8 cellular contexts compared by ENCODE assay signal in the genomic region with DNA sequence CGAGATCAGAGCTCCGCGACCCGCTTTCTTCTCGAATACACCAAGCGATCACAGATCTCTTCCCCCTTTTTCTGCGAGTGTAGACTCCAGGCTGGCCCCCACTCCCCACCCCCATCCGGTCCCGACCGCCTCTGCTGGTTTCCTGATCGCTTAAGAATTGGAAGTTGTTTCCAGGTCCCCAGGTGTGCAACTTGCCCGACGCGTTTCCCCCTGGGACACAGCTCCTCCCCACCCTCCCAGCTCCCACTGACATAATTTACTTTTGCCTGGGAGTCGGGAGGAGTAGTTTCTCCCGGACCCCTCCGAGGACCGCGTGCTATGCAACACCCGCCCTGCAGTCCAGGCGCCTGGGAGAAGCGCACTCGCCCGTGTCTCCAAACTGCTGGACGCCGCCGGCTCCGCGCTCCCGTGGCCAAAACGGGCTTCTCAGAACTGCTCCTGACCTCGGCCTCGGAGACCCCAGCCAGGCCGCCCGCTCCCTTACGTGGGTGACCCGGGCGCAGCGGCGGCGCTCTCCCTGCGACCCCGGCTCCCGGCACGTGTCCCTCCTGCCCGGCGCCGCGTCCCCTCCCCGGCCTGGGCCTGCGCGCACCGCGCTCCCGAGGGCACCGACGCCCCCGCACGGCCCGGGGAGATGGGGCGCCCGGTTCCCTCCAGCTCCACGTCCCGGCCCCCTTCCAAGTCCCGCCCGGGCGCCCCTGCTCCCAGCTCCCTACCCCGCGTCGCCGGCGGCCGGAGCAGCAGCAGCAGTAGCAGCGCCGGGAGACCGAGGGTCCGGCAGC. TPM values are rescaled to one million over a fixed set of nuclear protein-coding genes. Genes with fewer than 3 reads are reported as not detected.
DNase-seq lines count a peak whose midpoint lies in the region; ATAC-seq and TF ChIP-seq lines count a peak whose summit lies in the region.

No MANE protein-coding gene starts in this region.

- H3K27me3 ChIP-seq in right atrium auricular region = no peaks in the 10 kb centered on the region

- peak; percentile 71 for DNase-seq in NK-92 treated with Interleukin-12 subunit alpha and Interleukin-12 subunit beta, amount 100 ng/mL, for 24 hours (lab: John Stamatoyannopoulos, UW)
- no peak for DNase-seq in NK-92 (lab: John Stamatoyannopoulos, UW; ENCODE audit: unreplicated experiment)
- peak; percentile 50 for DNase-seq in RWPE1 (ENCODE audit: low spot score)
- peak; percentile 19 for DNase-seq in activated naive CD8-positive, alpha-beta T cell treated with anti-CD3 and anti-CD28 coated beads, Interleukin-2, amount 50 U/mL, for 16 hours (ENCODE audit: low read depth, low spot score)
- no peak for DNase-seq in right atrium auricular region (ENCODE audit: low spot score)
- no peak for DNase-seq in retinal pigment epithelial cell (ENCODE audit: low read depth)
- no peak for DNase-seq in NCI-H526 treated with DMSO at 0.1 percent for 48 hours (lab: John Stamatoyannopoulos, UW)

- H3K4me3 ChIP-seq in right atrium auricular region (peak overlapping the region; percentile 61 to 81), retinal pigment epithelial cell (ENCODE audit: low read length) (peak overlapping the region; percentile 67)

- CTCF ChIA-PET in RWPE1 (lab: Yijun Ruan, JAX) = interaction anchor here (0.6 kb wide), 1 partner anchor 75 kb away, joined by 3 read pairs; no protein-coding TSS in a partner anchor

- no peaks in the 10 kb centered on the region for H3K36me3 ChIP-seq in right atrium auricular region

- H3K9me3 ChIP-seq in right atrium auricular region = no peaks in the 10 kb centered on the region

- POLR2A ChIA-PET in RWPE1 (lab: Yijun Ruan, JAX; ENCODE audit: low non-redundant PET) = no interaction called here

- peak; percentile 8 for ATAC-seq in HG02981 (IDR thresholded peaks at IDR 0.05; ENCODE audit: unreplicated experiment)

- H3K4me1 ChIP-seq in right atrium auricular region = peaks cover 0 to 23% of the 10 kb centered on the region in 2 donors

- H3K27ac ChIP-seq in RWPE1 = peak overlapping the region; percentile 88
- peak overlapping the region; percentile 88 to 91 for H3K27ac ChIP-seq in right atrium auricular region

- TF ChIP-seq CTCF in RWPE1 (conservative IDR thresholded peaks at IDR 0.05; ENCODE audit: low read depth) (no peak), right atrium auricular region (IDR thresholded peaks at IDR 0.05) (no peak), retinal pigment epithelial cell (conservative IDR thresholded peaks at IDR 0.05; ENCODE audit: low read depth, low read length) (no peak)

RNA-seq across cellular contexts. Expression of a gene that starts 0.5 kb away (rescaled TPM):
- total RNA-seq in right atrium auricular region = 10 to 100 TPM in 1 of 2 donors, 1 to 10 TPM in 1; 9.6 to 30.5 TPM

Comparison
In these comparisons a context has a peak if more than half of its experiments do, and no peak if none do; other contexts are left out.
1. DNase-seq: peak in NK-92 treated with Interleukin-12 subunit alpha and Interleukin-12 subunit beta, amount 100 ng/mL, for 24 hours (single experiment), RWPE1 (single experiment) and activated naive CD8-positive, alpha-beta T cell treated with anti-CD3 and anti-CD28 coated beads, Interleukin-2, amount 50 U/mL, for 16 hours (single experiment); none in NK-92 (single experiment), right atrium auricular region (single experiment), retinal pigment epithelial cell (single experiment) and NCI-H526 treated with DMSO at 0.1 percent for 48 hours (single experiment).